ENCODE assay signal across 13 cellular contexts in genomic region chr1:241972703-241973375, GRCh38. TPM values are rescaled to one million over a fixed set of nuclear protein-coding genes. Genes with fewer than 3 reads are reported as not detected.
A peak's percentile ranks its signal among the peaks of the same experiment; 100 is the strongest.
DNase-seq lines count a peak whose midpoint lies in the region; ATAC-seq, FAIRE-seq and TF ChIP-seq lines count a peak whose summit lies in the region.
"Had no signal": no experiment of that assay in that cellular context is flagged by ENCODE, and none has a peak within 500 bp of the region (broad histone marks: within the 10 kb centered on the region; RNA-seq: fewer than 3 reads in every experiment).

No MANE protein-coding gene starts in this region.

- no peak overlapping the region for H3K4me2 ChIP-seq in HepG2 (ENCODE audit: low read depth, low read length)

- TF ChIP-seq EP300 in HepG2 (IDR thresholded peaks at IDR 0.05; ENCODE audit: low read depth in 2 of 2, low read length in 2 of 2) = no peak
- no peak for TF ChIP-seq EP300 in HepG2 (CRISPR knock-in tag; IDR thresholded peaks at IDR 0.05; ENCODE audit: borderline replicate concordance)

- peak; percentile 28 for DNase-seq in HepG2 (ENCODE audit: low spot score)
- DNase-seq in right lobe of liver = no peak
- no peak for DNase-seq in activated naive CD4-positive, alpha-beta T cell treated with anti-CD3 and anti-CD28 coated beads, Interleukin-2, amount 50 U/mL, for 72 hours (ENCODE audit: low spot score in 2 of 2)
- no peak for DNase-seq in CD8-positive, alpha-beta memory T cell
- DNase-seq in NCI-H774 (lab: John Stamatoyannopoulos, UW) = no peak
- DNase-seq: NCI-H526 treated with DMSO at 0.1 percent for 48 hours, ovary had no signal

- ATAC-seq in HepG2 (peak; percentile 42; the same call in 1 of the 3 replicates), right lobe of liver (no peak), SK-N-SH treated with all-trans-retinoic acid at 6 μM for 48 hours (peak; percentile 51), GM21576 (IDR thresholded peaks at IDR 0.05; ENCODE audit: unreplicated experiment) (no peak)
- ATAC-seq in activated naive CD4-positive, alpha-beta T cell treated with anti-CD3 and anti-CD28 coated beads, Interleukin-2, amount 50 U/mL, for 72 hours = no peak
- ATAC-seq: activated T-helper 17 cell treated with anti-CD3 and anti-CD28 coated beads, Interleukin-2, amount 50 U/mL, for 72 hours had no signal

- TF ChIP-seq POLR2A in HepG2 (IDR thresholded peaks at IDR 0.05; ENCODE audit: insufficient read depth in 1 of 2, low read depth in 2 of 2, low read length in 2 of 2) = no peak
- no peak for TF ChIP-seq POLR2A in right lobe of liver (IDR thresholded peaks at IDR 0.05)

- CTCF ChIA-PET in HepG2 (lab: Yijun Ruan, JAX; ENCODE audit: low intra/inter-chr PET ratio, low total read pairs) = no interaction called here
- CTCF ChIA-PET in CD8-positive, alpha-beta memory T cell (lab: Charles Lee) = no interaction called here

- no peak overlapping the region for H2AFZ ChIP-seq in HepG2 (ENCODE audit: low read length)

- FAIRE-seq in HepG2 (lab: Jason Lieb, UNC) = no peak

- 3% methylated on average over 6 of the region's 6 CpGs for WGBS in HepG2 (ENCODE audit: low lambda C conversion rate)
- WGBS in right lobe of liver (ENCODE audit: insufficient coverage, low coverage, low lambda C conversion rate, missing lambda C conversion rate) = 58% methylated on average over 6 of the region's 6 CpGs

- in situ Hi-C loops in HepG2 (cut with HindIII; ENCODE audit: extremely low pct_ligation_motif_present, low pct_unique_long_range_greater_than_20kb) = no loop called here

- no peaks in the 10 kb centered on the region for H3K36me3 Mint-ChIP-seq in activated naive CD4-positive, alpha-beta T cell treated with anti-CD3 and anti-CD28 coated beads, Interleukin-2, amount 50 U/mL, for 72 hours
- H3K36me3 Mint-ChIP-seq in CD8-positive, alpha-beta memory T cell = no peaks in the 10 kb centered on the region
- H3K36me3 Mint-ChIP-seq: IgD-negative memory B cell had no signal

- no peak for TF ChIP-seq RAD21 in HepG2 (CRISPR knock-in tag; IDR thresholded peaks at IDR 0.05)

- H3K4me1 Mint-ChIP-seq in CD8-positive, alpha-beta memory T cell = no peaks in the 10 kb centered on the region
- H3K4me1 Mint-ChIP-seq: activated T-helper 17 cell treated with anti-CD3 and anti-CD28 coated beads, Interleukin-2, amount 50 U/mL, for 72 hours; IgD-negative memory B cell had no signal

- POLR2A ChIA-PET in HepG2 (lab: Yijun Ruan, JAX) = no interaction called here
- POLR2A ChIA-PET in CD8-positive, alpha-beta memory T cell (lab: Charles Lee) = no interaction called here

- H3K27me3 ChIP-seq in HepG2 (ENCODE audit: control insufficient read depth in 1 of 2, insufficient read depth in 2 of 2, low read length in 2 of 2) (no peaks in the 10 kb centered on the region), right lobe of liver (no peaks in the 10 kb centered on the region), iPS-18a (ENCODE audit: control insufficient read depth, insufficient read depth, low read length) (no peaks in the 10 kb centered on the region)
- no peaks in the 10 kb centered on the region for H3K27me3 ChIP-seq in CD8-positive, alpha-beta memory T cell (ENCODE audit: insufficient read depth, low read length, poor library complexity, severe bottlenecking)
- H3K27me3 ChIP-seq: ovary had no signal

- H3K36me3 ChIP-seq in HepG2 (replicated peaks in 1 of 2; ENCODE audit: control insufficient read depth in 1 of 2, insufficient read depth in 2 of 2, low read length in 2 of 2) = no peaks in the 10 kb centered on the region
- no peaks in the 10 kb centered on the region for H3K36me3 ChIP-seq in right lobe of liver
- H3K36me3 ChIP-seq in iPS-18a (ENCODE audit: control insufficient read depth, low read depth, low read length) = no peaks in the 10 kb centered on the region
- H3K36me3 ChIP-seq in CD8-positive, alpha-beta memory T cell (ENCODE audit: insufficient read depth, low read length) = no peaks in the 10 kb centered on the region
- H3K36me3 ChIP-seq: ovary had no signal

- no peaks in the 10 kb centered on the region for H4K20me1 ChIP-seq in HepG2 (ENCODE audit: insufficient read depth, low read length)

- no TSS peak for BruUV-seq in HepG2 (replicated peaks; lab: Mats Ljungman, UMichigan)

- H3K4me3 Mint-ChIP-seq in CD8-positive, alpha-beta memory T cell = no peak overlapping the region
- H3K4me3 Mint-ChIP-seq: activated T-helper 17 cell treated with anti-CD3 and anti-CD28 coated beads, Interleukin-2, amount 50 U/mL, for 72 hours; IgD-negative memory B cell had no signal

- intact Hi-C loops in HepG2 (cut with micrococcal nuclease; ENCODE audit: unreplicated experiment) (no loop called here), right lobe of liver (cut with DNase I) (no loop called here)

- H3K79me2 ChIP-seq in HepG2 (ENCODE audit: insufficient read depth, low read length) = no peaks in the 10 kb centered on the region

- no peak overlapping the region for H3K27ac ChIP-seq in HepG2 (ENCODE audit: extremely low read length, insufficient read depth, low read length)
- H3K27ac ChIP-seq in right lobe of liver = no peak overlapping the region
- H3K27ac ChIP-seq in iPS-18a (ENCODE audit: low read length) = no peak overlapping the region
- no peak overlapping the region for H3K27ac ChIP-seq in CD8-positive, alpha-beta memory T cell (ENCODE audit: low read depth, low read length)
- H3K27ac ChIP-seq: ovary had no signal

- no peak overlapping the region for H3K27ac Mint-ChIP-seq in activated naive CD4-positive, alpha-beta T cell treated with anti-CD3 and anti-CD28 coated beads, Interleukin-2, amount 50 U/mL, for 72 hours
- no peak overlapping the region for H3K27ac Mint-ChIP-seq in CD8-positive, alpha-beta memory T cell
- H3K27ac Mint-ChIP-seq: activated T-helper 17 cell treated with anti-CD3 and anti-CD28 coated beads, Interleukin-2, amount 50 U/mL, for 72 hours; IgD-negative memory B cell had no signal

- H3K4me1 ChIP-seq in HepG2 (ENCODE audit: insufficient read depth, low read length) (no peaks in the 10 kb centered on the region), right lobe of liver (no peaks in the 10 kb centered on the region), iPS-18a (ENCODE audit: control insufficient read depth, low read depth, low read length) (peaks cover 10% of the 10 kb centered on the region)
- H3K4me1 ChIP-seq in CD8-positive, alpha-beta memory T cell (ENCODE audit: insufficient read depth, low read length) = no peaks in the 10 kb centered on the region

- H3K4me3 ChIP-seq in HepG2 (replicated peaks in 1 of 3; ENCODE audit: insufficient read depth in 1 of 3, low read depth in 2 of 3, low read length in 3 of 3) = no peak overlapping the region
- H3K4me3 ChIP-seq in right lobe of liver = no peak overlapping the region
- no peak overlapping the region for H3K4me3 ChIP-seq in iPS-18a (ENCODE audit: low read length)
- no peak overlapping the region for H3K4me3 ChIP-seq in CD8-positive, alpha-beta memory T cell (ENCODE audit: low read length)
- H3K4me3 ChIP-seq: ovary had no signal

- H3K9ac ChIP-seq in HepG2 (ENCODE audit: insufficient read depth, low read depth, low read length) (no peak overlapping the region), iPS-18a (ENCODE audit: low read length) (peak overlapping the region; percentile 7)

- H3K9me3 ChIP-seq in HepG2 (ENCODE audit: low read length) = no peaks in the 10 kb centered on the region
- H3K9me3 ChIP-seq in right lobe of liver = no peaks in the 10 kb centered on the region
- H3K9me3 ChIP-seq in iPS-18a (ENCODE audit: control insufficient read depth, low read depth, low read length) = no peaks in the 10 kb centered on the region
- H3K9me3 ChIP-seq in CD8-positive, alpha-beta memory T cell (ENCODE audit: low read length) = no peaks in the 10 kb centered on the region
- H3K9me3 ChIP-seq: ovary had no signal

- peaks cover 0 to 7% of the 10 kb centered on the region in 2 donors for H3K27me3 Mint-ChIP-seq in CD8-positive, alpha-beta memory T cell

- TF ChIP-seq CTCF in HepG2 (CRISPR knock-in tag; IDR thresholded peaks at IDR 0.05) (no peak), right lobe of liver (IDR thresholded peaks at IDR 0.05) (no peak)

- H3K9me3 Mint-ChIP-seq in activated naive CD4-positive, alpha-beta T cell treated with anti-CD3 and anti-CD28 coated beads, Interleukin-2, amount 50 U/mL, for 72 hours = no peaks in the 10 kb centered on the region
- H3K9me3 Mint-ChIP-seq in CD8-positive, alpha-beta memory T cell = no peaks in the 10 kb centered on the region
- H3K9me3 Mint-ChIP-seq: activated T-helper 17 cell treated with anti-CD3 and anti-CD28 coated beads, Interleukin-2, amount 50 U/mL, for 72 hours; IgD-negative memory B cell had no signal

RNA-seq across cellular contexts. Expression of gene BECN2, which starts 15.3 kb away (rescaled TPM):
- total RNA-seq in HepG2 (2016; rRNA removed; fragmentation: Illumina TruSeq; extraction: Trizol) (not detected in 2 replicates), right lobe of liver (not detected)
- total RNA-seq in HepG2 (2016; cell fraction: cytosol; rRNA removed; fragmentation: Illumina TruSeq; extraction: Trizol; ENCODE audit: low read depth) = not detected in 2 replicates
- total RNA-seq in HepG2 (2016; cell fraction: insoluble cytoplasmic fraction; rRNA removed; fragmentation: Illumina TruSeq; extraction: Trizol) = not detected in 2 replicates
- not detected in 2 replicates for total RNA-seq in HepG2 (2016; cell fraction: membrane; rRNA removed; fragmentation: Illumina TruSeq; extraction: Trizol)
- not detected in 2 replicates for total RNA-seq in HepG2 (2016; cell fraction: nucleus; rRNA removed; fragmentation: Illumina TruSeq; extraction: Trizol)
- 0.07 TPM in 1 of 2 replicates, not detected in the other for polyA plus RNA-seq in HepG2 (2011; rRNA removed)
- polyA plus RNA-seq in HepG2 (2011; cell fraction: cytosol; rRNA removed) = not detected in 2 replicates
- polyA plus RNA-seq in HepG2 (2011; cell fraction: nucleus; rRNA removed) = not detected in 2 replicates
- not detected in 2 replicates for polyA plus RNA-seq in HepG2 (2012)
- not detected in 2 replicates for polyA plus RNA-seq in HepG2 (2016; cell fraction: cytosol; fragmentation: Illumina TruSeq; extraction: Trizol; ENCODE audit: low read depth)
- not detected in 2 replicates for polyA plus RNA-seq in HepG2 (2016; cell fraction: insoluble cytoplasmic fraction; fragmentation: Illumina TruSeq; extraction: Trizol; ENCODE audit: low read depth)
- polyA plus RNA-seq in HepG2 (2016; cell fraction: membrane; fragmentation: Illumina TruSeq; extraction: Trizol; ENCODE audit: low read depth) = not detected in 2 replicates
- not detected in 2 replicates for polyA plus RNA-seq in HepG2 (2016; cell fraction: nucleus; fragmentation: Illumina TruSeq; extraction: Trizol; ENCODE audit: insufficient read depth, low read depth)
- polyA minus RNA-seq in HepG2 (2011; rRNA and poly(A)+ RNA removed; ENCODE audit: low replicate concordance) = 0.19 TPM in 1 of 2 replicates, not detected in the other
- not detected in 2 replicates for polyA minus RNA-seq in HepG2 (2011; cell fraction: cytosol; rRNA and poly(A)+ RNA removed)
- not detected in 2 replicates for polyA minus RNA-seq in HepG2 (2011; cell fraction: nucleus; rRNA and poly(A)+ RNA removed)
- not detected for total RNA-seq in activated naive CD4-positive, alpha-beta T cell treated with anti-CD3 and anti-CD28 coated beads, Interleukin-2, amount 50 U/mL, for 72 hours
- not detected for total RNA-seq in CD8-positive, alpha-beta memory T cell
- not detected for polyA plus RNA-seq in CD8-positive, alpha-beta memory T cell
- total RNA-seq: activated T-helper 17 cell treated with anti-CD3 and anti-CD28 coated beads, Interleukin-2, amount 50 U/mL, for 72 hours; ovary; urinary bladder had no signal
- polyA plus RNA-seq: IgD-negative memory B cell, ovary, urinary bladder had no signal

RNA-seq across cellular contexts. Expression of gene MAP1LC3C, which starts 26.1 kb away (rescaled TPM):
- total RNA-seq in HepG2 (2016; rRNA removed; fragmentation: Illumina TruSeq; extraction: Trizol) = not detected in 2 replicates
- total RNA-seq in HepG2 (2016; cell fraction: cytosol; rRNA removed; fragmentation: Illumina TruSeq; extraction: Trizol; ENCODE audit: low read depth) = not detected in 2 replicates
- not detected in 2 replicates for total RNA-seq in HepG2 (2016; cell fraction: insoluble cytoplasmic fraction; rRNA removed; fragmentation: Illumina TruSeq; extraction: Trizol)
- not detected in 2 replicates for total RNA-seq in HepG2 (2016; cell fraction: membrane; rRNA removed; fragmentation: Illumina TruSeq; extraction: Trizol)
- total RNA-seq in HepG2 (2016; cell fraction: nucleus; rRNA removed; fragmentation: Illumina TruSeq; extraction: Trizol) = not detected in 2 replicates
- not detected in 2 replicates for polyA plus RNA-seq in HepG2 (2011; rRNA removed)
- not detected in 2 replicates for polyA plus RNA-seq in HepG2 (2011; cell fraction: cytosol; rRNA removed)
- polyA plus RNA-seq in HepG2 (2011; cell fraction: nucleus; rRNA removed) = not detected in 2 replicates
- polyA plus RNA-seq in HepG2 (2012) = not detected in 2 replicates
- polyA plus RNA-seq in HepG2 (2016; cell fraction: cytosol; fragmentation: Illumina TruSeq; extraction: Trizol; ENCODE audit: low read depth) = not detected in 2 replicates
- polyA plus RNA-seq in HepG2 (2016; cell fraction: insoluble cytoplasmic fraction; fragmentation: Illumina TruSeq; extraction: Trizol; ENCODE audit: low read depth) = not detected in 2 replicates
- polyA plus RNA-seq in HepG2 (2016; cell fraction: membrane; fragmentation: Illumina TruSeq; extraction: Trizol; ENCODE audit: low read depth) = not detected in 2 replicates
- polyA plus RNA-seq in HepG2 (2016; cell fraction: nucleus; fragmentation: Illumina TruSeq; extraction: Trizol; ENCODE audit: insufficient read depth, low read depth) = not detected in 2 replicates
- not detected in 2 replicates for polyA minus RNA-seq in HepG2 (2011; rRNA and poly(A)+ RNA removed; ENCODE audit: low replicate concordance)
- not detected in 2 replicates for polyA minus RNA-seq in HepG2 (2011; cell fraction: cytosol; rRNA and poly(A)+ RNA removed)
- polyA minus RNA-seq in HepG2 (2011; cell fraction: nucleus; rRNA and poly(A)+ RNA removed) = not detected in 2 replicates
- total RNA-seq in right lobe of liver = under 1 TPM in 2 of 6 experiments, not detected in 4; 0.24 to 0.31 TPM
- total RNA-seq in activated naive CD4-positive, alpha-beta T cell treated with anti-CD3 and anti-CD28 coated beads, Interleukin-2, amount 50 U/mL, for 72 hours = not detected
- not detected for total RNA-seq in CD8-positive, alpha-beta memory T cell
- not detected for polyA plus RNA-seq in CD8-positive, alpha-beta memory T cell
- total RNA-seq: activated T-helper 17 cell treated with anti-CD3 and anti-CD28 coated beads, Interleukin-2, amount 50 U/mL, for 72 hours had no signal
- polyA plus RNA-seq: IgD-negative memory B cell had no signal

Comparison
In these comparisons a context has a peak if more than half of its experiments do, and no peak if none do; other contexts are left out.
1. ATAC-seq: peak in HepG2 (single experiment) and SK-N-SH treated with all-trans-retinoic acid at 6 μM for 48 hours (single experiment); none in right lobe of liver (0 of 4), activated naive CD4-positive, alpha-beta T cell treated with anti-CD3 and anti-CD28 coated beads, Interleukin-2, amount 50 U/mL, for 72 hours (0 of 2) and GM21576 (single experiment).